Comparison of ENCODE assay signal across 26 cellular contexts in genomic region chr19:16952046-16952445, GRCh38.
"Had no signal": no experiment of that assay in that cellular context is flagged by ENCODE, and none has a peak within 500 bp of the region (broad histone marks: within the 10 kb centered on the region; RNA-seq: fewer than 3 reads in every experiment).

No MANE protein-coding gene starts in this region.

- DNase-seq: heart right ventricle; left ventricle myocardium superior; lower lobe of right lung; mesenchymal stem cell; naive thymus-derived CD4-positive, alpha-beta T cell; ovary; retina; right cardiac atrium; stimulated activated CD4-positive, alpha-beta T cell treated with anti-CD3 and anti-CD28 coated beads, Interleukin-12 subunit alpha, Interleukin-12 subunit beta, amount 100 ng/mL, for 4 hours; stimulated activated CD4-positive, alpha-beta T cell treated with anti-CD3 and anti-CD28 coated beads, Interleukin-15, amount 100 ng/mL, for 24 hours; stimulated activated CD4-positive, alpha-beta T cell treated with anti-CD3 and anti-CD28 coated beads, Interleukin-2, amount 100 ng/mL, for 24 hours; stimulated activated CD4-positive, alpha-beta T cell treated with anti-CD3 and anti-CD28 coated beads, Interleukin-4, amount 100 ng/mL, for 1 hour; stimulated activated naive B cell treated with anti-CD40 and anti-IgM and Interleukin-4, amounts not matched to agents 10 μg/mL and 1 μg/mL and 100 μg/mL, for 72 hours; stimulated activated naive CD8-positive, alpha-beta T cell treated with anti-CD3 and anti-CD28 coated beads, Interleukin-15, Interleukin-2, amounts not matched to agents 100 U/mL and 50 U/mL, for 24 hours; stomach; testis; thyroid gland; transverse colon had no signal

- H3K36me3 ChIP-seq: lower lobe of right lung, ovary, prostate gland, stomach, transverse colon, upper lobe of left lung had no signal

- H3K4me3 Mint-ChIP-seq: mesothelial cell of epicardium; naive thymus-derived CD4-positive, alpha-beta T cell; natural killer cell treated with Interleukin-12 subunit alpha and Interleukin-12 subunit beta and Interleukin-15 and Interleukin-18, amount 100 ng/mL, for 72 hours; neural crest cell; stimulated activated naive B cell treated with anti-CD40 and anti-IgM and Interleukin-4, amounts not matched to agents 10 μg/mL and 1 μg/mL and 100 μg/mL, for 72 hours had no signal

- H3K36me3 Mint-ChIP-seq: natural killer cell treated with Interleukin-12 subunit alpha and Interleukin-12 subunit beta and Interleukin-15 and Interleukin-18, amount 100 ng/mL, for 72 hours; stimulated activated naive B cell treated with anti-CD40 and anti-IgM and Interleukin-4, amounts not matched to agents 10 μg/mL and 1 μg/mL and 100 μg/mL, for 72 hours had no signal

- H3K27ac Mint-ChIP-seq: mesothelial cell of epicardium; naive thymus-derived CD4-positive, alpha-beta T cell; natural killer cell treated with Interleukin-12 subunit alpha and Interleukin-12 subunit beta and Interleukin-15 and Interleukin-18, amount 100 ng/mL, for 72 hours; stimulated activated naive B cell treated with anti-CD40 and anti-IgM and Interleukin-4, amounts not matched to agents 10 μg/mL and 1 μg/mL and 100 μg/mL, for 72 hours had no signal

- H3K27me3 ChIP-seq: hepatocyte, ovary, testis, thyroid gland, transverse colon, upper lobe of left lung had no signal

- H3K9me3 ChIP-seq: heart right ventricle, lower lobe of right lung, ovary, prostate gland, stomach, testis, thyroid gland, transverse colon, upper lobe of left lung had no signal

- ATAC-seq: heart right ventricle; left ventricle myocardium superior; lower lobe of right lung; naive thymus-derived CD4-positive, alpha-beta T cell; natural killer cell treated with Interleukin-12 subunit alpha and Interleukin-12 subunit beta and Interleukin-15 and Interleukin-18, amount 100 ng/mL, for 72 hours; right cardiac atrium; sciatic nerve; stimulated activated naive B cell treated with anti-CD40 and anti-IgM and Interleukin-4, amounts not matched to agents 10 μg/mL and 1 μg/mL and 100 μg/mL, for 72 hours; stimulated activated naive CD8-positive, alpha-beta T cell treated with anti-CD3 and anti-CD28 coated beads, Interleukin-15, Interleukin-2, amounts not matched to agents 100 U/mL and 50 U/mL, for 24 hours had no signal

- H3K4me1 Mint-ChIP-seq: neural crest cell had no signal

- H3K4me3 ChIP-seq: heart right ventricle, hepatocyte, lower lobe of right lung, ovary, prostate gland, skin epidermis, stomach, testis, thyroid gland, transverse colon, upper lobe of left lung had no signal

- H3K9me3 Mint-ChIP-seq: natural killer cell treated with Interleukin-12 subunit alpha and Interleukin-12 subunit beta and Interleukin-15 and Interleukin-18, amount 100 ng/mL, for 72 hours; neural crest cell had no signal

- H3K27ac ChIP-seq: heart right ventricle, hepatocyte, lower lobe of right lung, ovary, prostate gland, skin epidermis, stomach, testis, thyroid gland, transverse colon, upper lobe of left lung had no signal
